In genomic region chr17:50956409-50956749, GRCh38 we compare ENCODE assay signal across 12 cellular contexts.
DNase-seq lines count a peak whose midpoint lies in the region; ATAC-seq and TF ChIP-seq lines count a peak whose summit lies in the region.
"Had no signal": no experiment of that assay in that cellular context is flagged by ENCODE, and none has a peak within 500 bp of the region (broad histone marks: within the 10 kb centered on the region; RNA-seq: fewer than 3 reads in every experiment).

No MANE protein-coding gene starts in this region.

- no peaks in the 10 kb centered on the region for H3K9me2 ChIP-seq in DOHH2 (replicated peaks; ENCODE audit: control insufficient read depth, low read length)

- no peak overlapping the region for H4K8ac ChIP-seq in mesenchymal stem cell (ENCODE audit: low read length)

- H3F3A ChIP-seq in DOHH2 (ENCODE audit: control insufficient read depth, insufficient read depth): peaks cover 3% of the 10 kb centered on the region; the same call in 1 of the 2 replicates

- no peaks in the 10 kb centered on the region for H3K27me3 Mint-ChIP-seq in activated T-helper 17 cell treated with anti-CD3 and anti-CD28 coated beads, Interleukin-2, amount 50 U/mL, for 72 hours

- no peak overlapping the region for H3K4me3 ChIP-seq in DOHH2 (ENCODE audit: low read length)
- no peak overlapping the region for H3K4me3 ChIP-seq in mesenchymal stem cell (ENCODE audit: insufficient read depth in 1 of 2, low read depth in 1 of 2, low read length in 2 of 2)
- no peak overlapping the region for H3K4me3 ChIP-seq in thyroid gland (replicated peaks in 1 of 3)
- H3K4me3 ChIP-seq in aorta (ENCODE audit: low read length in 2 of 2): no peak overlapping the region

- H3K27ac ChIP-seq in DOHH2 (ENCODE audit: low read depth, low read length): no peak overlapping the region
- no peak overlapping the region for H3K27ac ChIP-seq in mesenchymal stem cell (ENCODE audit: low read length, poor library complexity, severe bottlenecking)
- H3K27ac ChIP-seq in thyroid gland: peak overlapping the region in 2 of 3 donors; percentile 3 to 7
- H3K27ac ChIP-seq in aorta (ENCODE audit: low read depth in 1 of 2, low read length in 2 of 2): no peak overlapping the region

- H2AK5ac ChIP-seq in mesenchymal stem cell (ENCODE audit: low read length, severe bottlenecking): peak overlapping the region; percentile 62

- H2BK12ac ChIP-seq in mesenchymal stem cell (ENCODE audit: low read length in 2 of 2): peak overlapping the region in 1 of 2 experiments; percentile 90

- WGBS in mesenchymal stem cell: 83% methylated on average over 4 of the region's 4 CpGs
- WGBS in thyroid gland, 2 donors: 90 to 93% methylated on average over 4 of the region's 4 CpGs
- 83 to 84% methylated on average over 4 of the region's 4 CpGs for WGBS in aorta, 2 donors

- peak overlapping the region; percentile 36; the same call in 1 of the 2 replicates for H3K4me2 ChIP-seq in DOHH2 (ENCODE audit: low read length)
- H3K4me2 ChIP-seq in mesenchymal stem cell (ENCODE audit: low read length, poor library complexity, severe bottlenecking): no peak overlapping the region

- peak overlapping the region in 1 of 2 experiments; percentile 26 for H3K4ac ChIP-seq in mesenchymal stem cell (ENCODE audit: low read depth in 1 of 2, low read length in 2 of 2)

- H4K20me1 ChIP-seq in DOHH2 (ENCODE audit: control insufficient read depth, insufficient read depth, low read depth, low read length): no peaks in the 10 kb centered on the region

- no peaks in the 10 kb centered on the region for H3K9me3 Mint-ChIP-seq in activated T-helper 17 cell treated with anti-CD3 and anti-CD28 coated beads, Interleukin-2, amount 50 U/mL, for 72 hours
- H3K9me3 Mint-ChIP-seq: nephron progenitor cell, WTC11 had no signal

- H3K27me3 ChIP-seq in DOHH2 (ENCODE audit: control insufficient read depth, low read length) (peaks cover 2% of the 10 kb centered on the region; the same call in 1 of the 2 replicates), mesenchymal stem cell (ENCODE audit: control insufficient read depth in 1 of 2, insufficient read depth in 1 of 2, low read length in 2 of 2) (no peaks in the 10 kb centered on the region), thyroid gland (no peaks in the 10 kb centered on the region), aorta (ENCODE audit: control insufficient read depth in 1 of 2, insufficient read depth in 2 of 2, low read length in 1 of 2) (no peaks in the 10 kb centered on the region)

- no peak overlapping the region for H2BK15ac ChIP-seq in mesenchymal stem cell (ENCODE audit: low read depth, poor library complexity, severe bottlenecking)

- no peak overlapping the region for H2BK5ac ChIP-seq in mesenchymal stem cell (ENCODE audit: low read depth, low read length, poor library complexity, severe bottlenecking)

- no peaks in the 10 kb centered on the region for H3K79me2 ChIP-seq in DOHH2 (ENCODE audit: control insufficient read depth, low read length)

- no peak overlapping the region for H3K9ac ChIP-seq in mesenchymal stem cell (ENCODE audit: low read length)

- H3K36me3 ChIP-seq in DOHH2 (ENCODE audit: control insufficient read depth, low read length) (no peaks in the 10 kb centered on the region), mesenchymal stem cell (ENCODE audit: control insufficient read depth in 1 of 2, insufficient read depth in 2 of 2, low read depth in 1 of 2, low read length in 2 of 2) (peaks cover 0 to 27% of the 10 kb centered on the region in 2 experiments), thyroid gland (peaks cover 0 to 7% of the 10 kb centered on the region in 2 donors), aorta (ENCODE audit: control insufficient read depth in 1 of 2, insufficient read depth in 2 of 2, low read length in 1 of 2) (peaks cover 0 to 1% of the 10 kb centered on the region in 2 donors)

- H3K9me3 ChIP-seq in DOHH2 (ENCODE audit: control insufficient read depth, insufficient read depth, low read length) (no peaks in the 10 kb centered on the region), mesenchymal stem cell (ENCODE audit: control insufficient read depth, low read length) (no peaks in the 10 kb centered on the region), thyroid gland (no peaks in the 10 kb centered on the region), aorta (ENCODE audit: control insufficient read depth, low read length) (no peaks in the 10 kb centered on the region)

- peak overlapping the region in 1 of 2 experiments; percentile 34 for H3K18ac ChIP-seq in mesenchymal stem cell (ENCODE audit: low read depth in 1 of 2, low read length in 2 of 2)

- H3K4me1 ChIP-seq in DOHH2 (ENCODE audit: control insufficient read depth, low read length): peaks cover 11% of the 10 kb centered on the region
- H3K4me1 ChIP-seq in mesenchymal stem cell (ENCODE audit: control insufficient read depth, insufficient read depth, low read depth, low read length): peaks cover 35% of the 10 kb centered on the region
- H3K4me1 ChIP-seq in thyroid gland: peaks cover 10 to 32% of the 10 kb centered on the region in 2 donors
- no peaks in the 10 kb centered on the region for H3K4me1 ChIP-seq in aorta (ENCODE audit: control insufficient read depth in 1 of 2, insufficient read depth in 2 of 2, low read length in 2 of 2)

- DNase-seq in mesenchymal stem cell (no peak), thyroid gland (no peak), aorta (no peak)
- DNase-seq in activated CD4-positive, alpha-beta T cell treated with anti-CD3 and anti-CD28 coated beads for 4 hours: no peak
- DNase-seq in activated effector memory CD4-positive, alpha-beta T cell treated with anti-CD3 and anti-CD28 coated beads, Interleukin-2, amount 50 U/mL, for 16 hours: no peak
- DNase-seq: cerebellar nuclear complex, NCI-H1048 had no signal

- peak overlapping the region; percentile 66 for H3K27ac Mint-ChIP-seq in activated T-helper 17 cell treated with anti-CD3 and anti-CD28 coated beads, Interleukin-2, amount 50 U/mL, for 72 hours
- H3K27ac Mint-ChIP-seq: activated CD8-positive, alpha-beta T cell treated with anti-CD3 and anti-CD28 coated beads, Interleukin-2, amount 10 ng/mL, durations not matched to agents 7 days and 5 days; nephron progenitor cell; WTC11 had no signal

- H2BK120ac ChIP-seq in mesenchymal stem cell (ENCODE audit: low read depth, low read length): no peak overlapping the region

- no peak overlapping the region for H3K23ac ChIP-seq in mesenchymal stem cell (ENCODE audit: low read length in 2 of 2)

- TF ChIP-seq CTCF in DOHH2 (IDR thresholded peaks at IDR 0.05; ENCODE audit: low read depth, low read length, poor library complexity, severe bottlenecking) (no peak), thyroid gland (IDR thresholded peaks at IDR 0.05) (no peak)

- intact Hi-C loops in thyroid gland (cut with DNase I) (loop anchor here (10.0 kb wide), 1 partner anchor 172 kb away; no protein-coding TSS in a partner anchor), aorta (cut with DNase I) (loop anchor here (5.0 kb wide), 3 partner anchors 104 to 174 kb away; no protein-coding TSS in a partner anchor)

- H2AFZ ChIP-seq in mesenchymal stem cell (ENCODE audit: low read depth, low read length): no peak overlapping the region

- no peak overlapping the region for H3K4me3 Mint-ChIP-seq in activated T-helper 17 cell treated with anti-CD3 and anti-CD28 coated beads, Interleukin-2, amount 50 U/mL, for 72 hours
- H3K4me3 Mint-ChIP-seq: activated CD8-positive, alpha-beta T cell treated with anti-CD3 and anti-CD28 coated beads, Interleukin-2, amount 10 ng/mL, durations not matched to agents 7 days and 5 days; nephron progenitor cell; WTC11 had no signal

- TF ChIP-seq POLR2A in thyroid gland (IDR thresholded peaks at IDR 0.05): no peak

- H3K79me1 ChIP-seq in mesenchymal stem cell (replicated peaks; ENCODE audit: low read length, poor library complexity, severe bottlenecking): peaks cover 3% of the 10 kb centered on the region

- ATAC-seq in activated T-helper 17 cell treated with anti-CD3 and anti-CD28 coated beads, Interleukin-2, amount 50 U/mL, for 72 hours (replicated peaks): no peak
- no peak for ATAC-seq in aorta (ENCODE audit: low FRiP score)

- no peaks in the 10 kb centered on the region for H3K36me3 Mint-ChIP-seq in activated T-helper 17 cell treated with anti-CD3 and anti-CD28 coated beads, Interleukin-2, amount 50 U/mL, for 72 hours (ENCODE audit: low read depth)
- H3K36me3 Mint-ChIP-seq: WTC11 had no signal

- peak overlapping the region; percentile 18 for H4K91ac ChIP-seq in mesenchymal stem cell (ENCODE audit: low read length)

- H3K14ac ChIP-seq in mesenchymal stem cell (ENCODE audit: low read length in 2 of 2): no peak overlapping the region

- no peaks in the 10 kb centered on the region for H3K4me1 Mint-ChIP-seq in activated T-helper 17 cell treated with anti-CD3 and anti-CD28 coated beads, Interleukin-2, amount 50 U/mL, for 72 hours

Comparison
In these comparisons a context has a peak if more than half of its experiments do, and no peak if none do; other contexts are left out.
1. H3K27ac ChIP-seq: peak in thyroid gland (2 of 3); none in DOHH2 (single experiment), mesenchymal stem cell (single experiment) and aorta (0 of 2).